Comparison of ENCODE assay signal across 1 cellular context in genomic region chr3:64995857-64996564, GRCh38.
TF ChIP-seq lines count a peak whose summit lies in the region.

No MANE protein-coding gene starts in this region.

TF ChIP-seq in HepG2, 621 proteins besides CTCF, POLR2A, EP300 and RAD21 (continued from another document and continues in another):
- TF ChIP-seq, protein P1, sequence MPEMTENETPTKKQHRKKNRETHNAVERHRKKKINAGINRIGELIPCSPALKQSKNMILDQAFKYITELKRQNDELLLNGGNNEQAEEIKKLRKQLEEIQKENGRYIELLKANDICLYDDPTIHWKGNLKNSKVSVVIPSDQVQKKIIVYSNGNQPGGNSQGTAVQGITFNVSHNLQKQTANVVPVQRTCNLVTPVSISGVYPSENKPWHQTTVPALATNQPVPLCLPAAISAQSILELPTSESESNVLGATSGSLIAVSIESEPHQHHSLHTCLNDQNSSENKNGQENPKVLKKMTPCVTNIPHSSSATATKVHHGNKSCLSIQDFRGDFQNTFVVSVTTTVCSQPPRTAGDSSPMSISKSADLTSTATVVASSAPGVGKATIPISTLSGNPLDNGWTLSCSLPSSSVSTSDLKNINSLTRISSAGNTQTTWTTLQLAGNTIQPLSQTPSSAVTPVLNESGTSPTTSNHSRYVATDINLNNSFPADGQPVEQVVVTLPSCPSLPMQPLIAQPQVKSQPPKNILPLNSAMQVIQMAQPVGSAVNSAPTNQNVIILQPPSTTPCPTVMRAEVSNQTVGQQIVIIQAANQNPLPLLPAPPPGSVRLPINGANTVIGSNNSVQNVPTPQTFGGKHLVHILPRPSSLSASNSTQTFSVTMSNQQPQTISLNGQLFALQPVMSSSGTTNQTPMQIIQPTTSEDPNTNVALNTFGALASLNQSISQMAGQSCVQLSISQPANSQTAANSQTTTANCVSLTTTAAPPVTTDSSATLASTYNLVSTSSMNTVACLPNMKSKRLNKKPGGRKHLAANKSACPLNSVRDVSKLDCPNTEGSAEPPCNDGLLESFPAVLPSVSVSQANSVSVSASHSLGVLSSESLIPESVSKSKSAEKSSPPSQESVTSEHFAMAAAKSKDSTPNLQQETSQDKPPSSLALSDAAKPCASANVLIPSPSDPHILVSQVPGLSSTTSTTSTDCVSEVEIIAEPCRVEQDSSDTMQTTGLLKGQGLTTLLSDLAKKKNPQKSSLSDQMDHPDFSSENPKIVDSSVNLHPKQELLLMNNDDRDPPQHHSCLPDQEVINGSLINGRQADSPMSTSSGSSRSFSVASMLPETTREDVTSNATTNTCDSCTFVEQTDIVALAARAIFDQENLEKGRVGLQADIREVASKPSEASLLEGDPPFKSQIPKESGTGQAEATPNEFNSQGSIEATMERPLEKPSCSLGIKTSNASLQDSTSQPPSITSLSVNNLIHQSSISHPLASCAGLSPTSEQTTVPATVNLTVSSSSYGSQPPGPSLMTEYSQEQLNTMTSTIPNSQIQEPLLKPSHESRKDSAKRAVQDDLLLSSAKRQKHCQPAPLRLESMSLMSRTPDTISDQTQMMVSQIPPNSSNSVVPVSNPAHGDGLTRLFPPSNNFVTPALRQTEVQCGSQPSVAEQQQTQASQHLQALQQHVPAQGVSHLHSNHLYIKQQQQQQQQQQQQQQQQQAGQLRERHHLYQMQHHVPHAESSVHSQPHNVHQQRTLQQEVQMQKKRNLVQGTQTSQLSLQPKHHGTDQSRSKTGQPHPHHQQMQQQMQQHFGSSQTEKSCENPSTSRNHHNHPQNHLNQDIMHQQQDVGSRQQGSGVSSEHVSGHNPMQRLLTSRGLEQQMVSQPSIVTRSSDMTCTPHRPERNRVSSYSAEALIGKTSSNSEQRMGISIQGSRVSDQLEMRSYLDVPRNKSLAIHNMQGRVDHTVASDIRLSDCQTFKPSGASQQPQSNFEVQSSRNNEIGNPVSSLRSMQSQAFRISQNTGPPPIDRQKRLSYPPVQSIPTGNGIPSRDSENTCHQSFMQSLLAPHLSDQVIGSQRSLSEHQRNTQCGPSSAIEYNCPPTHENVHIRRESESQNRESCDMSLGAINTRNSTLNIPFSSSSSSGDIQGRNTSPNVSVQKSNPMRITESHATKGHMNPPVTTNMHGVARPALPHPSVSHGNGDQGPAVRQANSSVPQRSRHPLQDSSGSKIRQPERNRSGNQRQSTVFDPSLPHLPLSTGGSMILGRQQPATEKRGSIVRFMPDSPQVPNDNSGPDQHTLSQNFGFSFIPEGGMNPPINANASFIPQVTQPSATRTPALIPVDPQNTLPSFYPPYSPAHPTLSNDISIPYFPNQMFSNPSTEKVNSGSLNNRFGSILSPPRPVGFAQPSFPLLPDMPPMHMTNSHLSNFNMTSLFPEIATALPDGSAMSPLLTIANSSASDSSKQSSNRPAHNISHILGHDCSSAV (CRISPR knock-in tag; IDR thresholded peaks at IDR 0.05; ENCODE audit: borderline replicate concordance) = no peak
- no peak for TF ChIP-seq ZNF558 (CRISPR knock-in tag; IDR thresholded peaks at IDR 0.05; ENCODE audit: borderline replicate concordance)
- no peak for TF ChIP-seq ZSCAN9 (CRISPR knock-in tag; IDR thresholded peaks at IDR 0.05; ENCODE audit: borderline replicate concordance)
- peak; percentile 22; the same call in 1 of the 2 replicates for TF ChIP-seq NCOA2 (CRISPR knock-in tag; IDR thresholded peaks at IDR 0.05)
- TF ChIP-seq ARNTL (CRISPR knock-in tag; IDR thresholded peaks at IDR 0.05) = no peak
- no peak for TF ChIP-seq SP4 (CRISPR knock-in tag; IDR thresholded peaks at IDR 0.05)
- no peak for TF ChIP-seq ZNF292 (CRISPR knock-in tag; IDR thresholded peaks at IDR 0.05; ENCODE audit: borderline replicate concordance, low read depth)
- no peak for TF ChIP-seq ZNF224 (CRISPR knock-in tag; IDR thresholded peaks at IDR 0.05)
- TF ChIP-seq SOX5 (CRISPR knock-in tag; IDR thresholded peaks at IDR 0.05; ENCODE audit: borderline replicate concordance) = peak; percentile 48
- no peak for TF ChIP-seq ATF7 (IDR thresholded peaks at IDR 0.05)
- no peak for TF ChIP-seq ATF7 (CRISPR knock-in tag; IDR thresholded peaks at IDR 0.05)
- TF ChIP-seq HOXA3 (CRISPR knock-in tag; IDR thresholded peaks at IDR 0.05) = no peak
- no peak for TF ChIP-seq RFX5 (IDR thresholded peaks at IDR 0.05; ENCODE audit: low read depth, low read length)
- TF ChIP-seq ZNF609 (CRISPR knock-in tag; IDR thresholded peaks at IDR 0.05; ENCODE audit: borderline replicate concordance) = 0 out of 2 replicates have a peak, but pooled peaks have one; percentile 44
- no peak for TF ChIP-seq MBD4 (IDR thresholded peaks at IDR 0.05; ENCODE audit: borderline replicate concordance, low read length)
- no peak for TF ChIP-seq RFX1 (IDR thresholded peaks at IDR 0.05)
- TF ChIP-seq FOXP1 (IDR thresholded peaks at IDR 0.05) = no peak
- TF ChIP-seq FOXP1 (CRISPR knock-in tag; IDR thresholded peaks at IDR 0.05) = 0 out of 2 replicates have a peak, but pooled peaks have one; percentile 32
- TF ChIP-seq SUZ12 (IDR thresholded peaks at IDR 0.05; ENCODE audit: low read depth, low read length) = no peak
- TF ChIP-seq, protein P2, sequence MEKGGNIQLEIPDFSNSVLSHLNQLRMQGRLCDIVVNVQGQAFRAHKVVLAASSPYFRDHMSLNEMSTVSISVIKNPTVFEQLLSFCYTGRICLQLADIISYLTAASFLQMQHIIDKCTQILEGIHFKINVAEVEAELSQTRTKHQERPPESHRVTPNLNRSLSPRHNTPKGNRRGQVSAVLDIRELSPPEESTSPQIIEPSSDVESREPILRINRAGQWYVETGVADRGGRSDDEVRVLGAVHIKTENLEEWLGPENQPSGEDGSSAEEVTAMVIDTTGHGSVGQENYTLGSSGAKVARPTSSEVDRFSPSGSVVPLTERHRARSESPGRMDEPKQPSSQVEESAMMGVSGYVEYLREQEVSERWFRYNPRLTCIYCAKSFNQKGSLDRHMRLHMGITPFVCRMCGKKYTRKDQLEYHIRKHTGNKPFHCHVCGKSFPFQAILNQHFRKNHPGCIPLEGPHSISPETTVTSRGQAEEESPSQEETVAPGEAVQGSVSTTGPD (CRISPR knock-in tag; IDR thresholded peaks at IDR 0.05) = no peak
- TF ChIP-seq ZNF121 (CRISPR knock-in tag; IDR thresholded peaks at IDR 0.05) = no peak
- TF ChIP-seq PRMT3 (CRISPR knock-in tag; IDR thresholded peaks at IDR 0.05; ENCODE audit: borderline replicate concordance, low read depth) = no peak
- no peak for TF ChIP-seq NFAT5 (CRISPR knock-in tag; IDR thresholded peaks at IDR 0.05)
- no peak for TF ChIP-seq PATZ1 (CRISPR knock-in tag; IDR thresholded peaks at IDR 0.05)
- no peak for TF ChIP-seq ZNF180 (CRISPR knock-in tag; IDR thresholded peaks at IDR 0.05; ENCODE audit: borderline replicate concordance, low read depth)
- TF ChIP-seq EHMT2 (IDR thresholded peaks at IDR 0.05; ENCODE audit: borderline replicate concordance, low read depth, low read length) = no peak
- TF ChIP-seq ARID5B (CRISPR knock-in tag; IDR thresholded peaks at IDR 0.05) = 0 out of 2 replicates have a peak, but pooled peaks have one; percentile 24
- no peak for TF ChIP-seq FIP1L1 (IDR thresholded peaks at IDR 0.05; ENCODE audit: borderline replicate concordance, insufficient read depth, low read depth, low read length)
- TF ChIP-seq SIN3B (IDR thresholded peaks at IDR 0.05; ENCODE audit: low read length) = no peak
